11 cellular contexts compared by ENCODE assay signal in genomic region chr10:110168601-110169481, GRCh38. TPM values are rescaled to one million over a fixed set of nuclear protein-coding genes. Genes with fewer than 3 reads are reported as not detected.
DNase-seq lines count a peak whose midpoint lies in the region; ATAC-seq and TF ChIP-seq lines count a peak whose summit lies in the region.
"Had no signal": no experiment of that assay in that cellular context is flagged by ENCODE, and none has a peak within 500 bp of the region (broad histone marks: within the 10 kb centered on the region; RNA-seq: fewer than 3 reads in every experiment).

No MANE protein-coding gene starts in this region.

- H3K27me3 ChIP-seq in dorsolateral prefrontal cortex: peaks cover 0 to 15% (median 0%) of the 10 kb centered on the region in 45 donors
- H3K27me3 ChIP-seq: ovary had no signal

- no peak overlapping the region for H3K4me3 Mint-ChIP-seq in osteocyte (ENCODE audit: unreplicated experiment)

- no peak overlapping the region for H3K27ac Mint-ChIP-seq in osteocyte (ENCODE audit: unreplicated experiment)

- DNase-seq in osteocyte (ENCODE audit: extremely low spot score, unreplicated experiment) (peak; percentile 56), dorsolateral prefrontal cortex (no peak), NCI-H1105 (lab: John Stamatoyannopoulos, UW) (no peak), LoVo (ENCODE audit: low spot score) (no peak)
- DNase-seq: activated naive CD4-positive, alpha-beta T cell; Karpas-422; NK-92 treated with Interleukin-12 subunit alpha and Interleukin-12 subunit beta, amount 100 ng/mL, for 24 hours; ovary had no signal

- TF ChIP-seq CTCF in osteocyte (IDR thresholded peaks at IDR 0.05) (no peak), dorsolateral prefrontal cortex (IDR thresholded peaks at IDR 0.05 in 54 of 56, conservative IDR thresholded peaks at IDR 0.05 in 2 of 56; ENCODE audit: low read depth in 1 of 56, partially characterized antibody in 56 of 56) (no peak)

- H3K4me1 Mint-ChIP-seq in osteocyte (ENCODE audit: unreplicated experiment): peaks cover 7% of the 10 kb centered on the region

- H3K4me3 ChIP-seq in dorsolateral prefrontal cortex: peak overlapping the region in 7 of 59 donors; percentile 1 to 28 (median 19)
- H3K4me3 ChIP-seq: ovary had no signal

- ATAC-seq in GM19351 (IDR thresholded peaks at IDR 0.05; ENCODE audit: unreplicated experiment) (peak; percentile 62), HG03378 (IDR thresholded peaks at IDR 0.05; ENCODE audit: unreplicated experiment) (peak; percentile 47), esophagus mucosa (peak; percentile 63)

- H3K36me3 Mint-ChIP-seq in osteocyte (ENCODE audit: unreplicated experiment): no peaks in the 10 kb centered on the region

- peaks cover 68% of the 10 kb centered on the region for H3K27me3 Mint-ChIP-seq in osteocyte (ENCODE audit: unreplicated experiment)

- intact Hi-C loops in dorsolateral prefrontal cortex (cut with DNase I): no loop called here

- no peak overlapping the region for H3K27ac ChIP-seq in dorsolateral prefrontal cortex
- H3K27ac ChIP-seq: ovary had no signal

- H3K9me3 Mint-ChIP-seq in osteocyte (ENCODE audit: unreplicated experiment): no peaks in the 10 kb centered on the region

RNA-seq across cellular contexts. Expression of gene MXI1, which starts 38.6 kb away (rescaled TPM):
- 35.8 TPM for total RNA-seq in esophagus mucosa
- 31.9 and 32.2 TPM in 2 replicates for total RNA-seq in osteocyte
- total RNA-seq in dorsolateral prefrontal cortex: 100 to 1,000 TPM in 65 of 120 experiments, 10 to 100 TPM in 55; 66.2 to 188 (median 104) TPM
